Comparison of ENCODE assay signal across 27 cellular contexts in genomic region chr16:51429041-51429440, GRCh38.
"Had no signal": no experiment of that assay in that cellular context is flagged by ENCODE, and none has a peak within 500 bp of the region (broad histone marks: within the 10 kb centered on the region; RNA-seq: fewer than 3 reads in every experiment).

No MANE protein-coding gene starts in this region.

- H3K36me3 ChIP-seq: ascending aorta, breast epithelium had no signal

- H3K27me3 Mint-ChIP-seq: activated B cell treated with CpG ODN at 0.5 μM for 24 hours; activated CD4-positive, alpha-beta T cell treated with anti-CD3 and anti-CD28 coated beads, Interleukin-2, amount 10 ng/mL, durations not matched to agents 24 days and 14 days; activated CD8-positive, alpha-beta memory T cell treated with anti-CD3 and anti-CD28 coated beads, Interleukin-2, amount 10 ng/mL, durations not matched to agents 7 days and 5 days; activated naive CD4-positive, alpha-beta T cell treated with anti-CD3 and anti-CD28 coated beads, Interleukin-2, amount 50 U/mL, for 24 hours; activated T-cell treated with anti-CD3 and anti-CD28 coated beads, Interleukin-2, amount 50 U/mL, for 24 hours; T-helper 17 cell had no signal

- H3K4me3 ChIP-seq: ascending aorta, breast epithelium, K562 had no signal

- FAIRE-seq: K562 had no signal

- H3K4me1 Mint-ChIP-seq: activated B cell treated with CpG ODN at 0.5 μM for 24 hours; activated CD4-positive, alpha-beta T cell treated with anti-CD3 and anti-CD28 coated beads, Interleukin-2, amount 10 ng/mL, durations not matched to agents 24 days and 14 days; activated CD8-positive, alpha-beta memory T cell treated with anti-CD3 and anti-CD28 coated beads, Interleukin-2, amount 10 ng/mL, durations not matched to agents 7 days and 5 days; activated naive CD4-positive, alpha-beta T cell treated with anti-CD3 and anti-CD28 coated beads, Interleukin-2, amount 50 U/mL, for 24 hours; T-helper 17 cell had no signal

- H3K9me3 Mint-ChIP-seq: activated B cell treated with CpG ODN at 0.5 μM for 24 hours had no signal

- H3K36me3 Mint-ChIP-seq: activated CD8-positive, alpha-beta memory T cell treated with anti-CD3 and anti-CD28 coated beads, Interleukin-2, amount 10 ng/mL, durations not matched to agents 7 days and 5 days; activated naive CD4-positive, alpha-beta T cell treated with anti-CD3 and anti-CD28 coated beads, Interleukin-2, amount 50 U/mL, for 24 hours had no signal

- DNase-seq: activated B cell treated with CpG ODN at 0.5 μM for 24 hours; activated CD4-positive, alpha-beta T cell treated with anti-CD3 and anti-CD28 coated beads for 1 hour; activated CD4-positive, alpha-beta T cell treated with anti-CD3 and anti-CD28 coated beads, Interleukin-2, amount 10 ng/mL, durations not matched to agents 24 days and 14 days; activated CD4-positive, alpha-beta T cell treated with anti-CD3 and anti-CD28 coated beads, Interleukin-2, amount 50 U/mL, for 48 hours; activated CD8-positive, alpha-beta memory T cell treated with anti-CD3 and anti-CD28 coated beads, Interleukin-2, amount 10 ng/mL, durations not matched to agents 7 days and 5 days; activated effector memory CD4-positive, alpha-beta T cell treated with Interleukin-2 at 50 U/mL for 16 hours; activated naive CD4-positive, alpha-beta T cell; activated T-cell treated with anti-CD3 and anti-CD28 coated beads, Interleukin-2, amount 50 U/mL, for 24 hours; amniotic stem cell; central memory CD4-positive, alpha-beta T cell; Karpas-422; NCI-H1092; NCI-H1417; NCI-H1930; NCI-H2171; NCI-H2227 treated with DMSO at 0.1 percent for 48 hours; NCI-H446 treated with DMSO at 0.1 percent for 48 hours; NCI-H524 treated with DMSO at 0.1 percent for 48 hours; NCI-H774; SIG-M5; T-helper 17 cell; T-helper 9 cell had no signal

- H3K9me3 ChIP-seq: ascending aorta, breast epithelium had no signal

- H3K4me1 ChIP-seq: ascending aorta, breast epithelium had no signal

- H3K27ac Mint-ChIP-seq: activated B cell treated with CpG ODN at 0.5 μM for 24 hours; activated CD4-positive, alpha-beta T cell treated with anti-CD3 and anti-CD28 coated beads, Interleukin-2, amount 10 ng/mL, durations not matched to agents 24 days and 14 days; activated CD8-positive, alpha-beta memory T cell treated with anti-CD3 and anti-CD28 coated beads, Interleukin-2, amount 10 ng/mL, durations not matched to agents 7 days and 5 days; activated naive CD4-positive, alpha-beta T cell treated with anti-CD3 and anti-CD28 coated beads, Interleukin-2, amount 50 U/mL, for 24 hours; activated T-cell treated with anti-CD3 and anti-CD28 coated beads, Interleukin-2, amount 50 U/mL, for 24 hours; activated T-helper 1 cell treated with anti-CD3 and anti-CD28 coated beads, Interleukin-12 subunit alpha, Interleukin-12 subunit beta, Interleukin-2, Interleukin-4 antibody, amounts not matched to agents 30 ng/mL and 10 ng/mL and 1 ng/mL, durations not matched to agents 14 hours and 24 hours and 36 hours; T-helper 17 cell had no signal

- H3K4me3 Mint-ChIP-seq: activated B cell treated with CpG ODN at 0.5 μM for 24 hours; activated CD4-positive, alpha-beta T cell treated with anti-CD3 and anti-CD28 coated beads, Interleukin-2, amount 10 ng/mL, durations not matched to agents 24 days and 14 days; activated CD8-positive, alpha-beta memory T cell treated with anti-CD3 and anti-CD28 coated beads, Interleukin-2, amount 10 ng/mL, durations not matched to agents 7 days and 5 days; activated naive CD4-positive, alpha-beta T cell treated with anti-CD3 and anti-CD28 coated beads, Interleukin-2, amount 50 U/mL, for 24 hours; activated T-cell treated with anti-CD3 and anti-CD28 coated beads, Interleukin-2, amount 50 U/mL, for 24 hours; activated T-helper 1 cell treated with anti-CD3 and anti-CD28 coated beads, Interleukin-12 subunit alpha, Interleukin-12 subunit beta, Interleukin-2, Interleukin-4 antibody, amounts not matched to agents 30 ng/mL and 10 ng/mL and 1 ng/mL, durations not matched to agents 14 hours and 24 hours and 36 hours; T-helper 17 cell had no signal

- H3K27ac ChIP-seq: ascending aorta, breast epithelium had no signal

- H3K27me3 ChIP-seq: ascending aorta, breast epithelium had no signal

- ATAC-seq: activated CD8-positive, alpha-beta memory T cell treated with anti-CD3 and anti-CD28 coated beads, Interleukin-2, amount 10 ng/mL, durations not matched to agents 7 days and 5 days; K562; T-helper 17 cell had no signal
